In the genomic region with DNA sequence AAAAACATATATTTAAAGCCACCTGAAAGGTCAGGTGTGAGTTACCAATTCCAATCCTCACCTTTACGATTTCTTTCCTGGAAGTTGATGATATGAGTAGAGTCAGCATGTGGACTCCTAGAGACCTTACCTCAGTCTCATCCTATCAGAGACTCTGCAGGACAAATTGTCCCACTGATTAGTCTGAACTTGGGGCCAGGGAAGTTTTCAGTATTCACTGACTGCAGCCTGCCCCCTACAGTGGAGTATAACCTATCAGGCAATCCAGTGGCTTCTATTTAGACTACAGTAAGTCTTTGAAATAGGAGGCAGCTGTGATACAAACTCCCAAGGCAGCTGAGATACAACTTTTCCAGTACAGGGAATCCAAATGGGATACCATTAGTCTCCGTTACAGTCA, we compare ENCODE assay signal across 32 cellular contexts.
"Had no signal": no experiment of that assay in that cellular context is flagged by ENCODE, and none has a peak within 500 bp of the region (broad histone marks: within the 10 kb centered on the region; RNA-seq: fewer than 3 reads in every experiment).

No MANE protein-coding gene starts in this region.

- DNase-seq: activated B cell treated with CpG ODN at 0.5 μM for 24 hours; activated CD4-positive, alpha-beta memory T cell treated with anti-CD3 and anti-CD28 coated beads for 36 hours; activated CD4-positive, alpha-beta T cell treated with anti-CD3 and anti-CD28 coated beads for 4 hours; activated CD4-positive, alpha-beta T cell treated with anti-CD3 and anti-CD28 coated beads, Interleukin-2, amount 50 U/mL, for 1 hour; activated CD4-positive, CD25-positive, alpha-beta regulatory T cell treated with anti-CD3 and anti-CD28 coated beads, Interleukin-2, amount 50 U/mL, for 72 hours; activated CD8-positive, alpha-beta memory T cell treated with anti-CD3 and anti-CD28 coated beads, Interleukin-2, amount 50 U/mL, for 4 hours; activated gamma-delta T cell treated with Interleukin-2 at 50 U/mL for 16 hours; activated naive CD4-positive, alpha-beta T cell treated with anti-CD3 and anti-CD28 coated beads for 36 hours; activated T-cell treated with anti-CD3 and anti-CD28 coated beads for 4 hours; activated T-cell treated with anti-CD3 and anti-CD28 coated beads, Interleukin-2, amount 50 U/mL, for 4 hours; adrenal gland; anterior cingulate cortex; caudate nucleus; cerebellar nuclear complex; Kasumi-1; KBM-7; MG63; MV-4-11; NCI-H1092; NCI-H1436 treated with DMSO at 0.1 percent for 48 hours; NCI-H1694 treated with DMSO at 0.1 percent for 48 hours; NCI-H2029; NCI-H2171; NCI-H510A; NCI-H526; NCI-H774; PC-3; Peyer's patch; SIG-M5 had no signal

- H3K4me3 ChIP-seq: adrenal gland, MG63, Peyer's patch had no signal

- ATAC-seq: activated naive CD4-positive, alpha-beta T cell treated with anti-CD3 and anti-CD28 coated beads, Interleukin-2, amount 50 U/mL, for 72 hours; activated T-cell treated with anti-CD3 and anti-CD28 coated beads, Interleukin-2, amount 50 U/mL, for 4 hours; PC-3; Right ventricle myocardium inferior had no signal

- H3K27ac ChIP-seq: adrenal gland, Peyer's patch, RWPE1 had no signal

- H3K9me3 ChIP-seq: adrenal gland, MG63, Peyer's patch had no signal

- H3K36me3 ChIP-seq: adrenal gland, MG63, Peyer's patch had no signal

- H3K27me3 ChIP-seq: adrenal gland, MG63, Peyer's patch had no signal

- H3K4me1 ChIP-seq: adrenal gland, Peyer's patch had no signal
